In genomic region chr4:10458190-10458589, GRCh38 we compare ENCODE assay signal across 1 cellular context.
TF ChIP-seq lines count a peak whose summit lies in the region.

No MANE protein-coding gene starts in this region.

TF ChIP-seq in GM23338, 12 proteins besides CTCF, POLR2A, EP300 and RAD21 (continued from another document):
- TF ChIP-seq ZNF462 (CRISPR knock-in tag; IDR thresholded peaks at IDR 0.05), result no peak
- TF ChIP-seq NANOG (IDR thresholded peaks at IDR 0.05; ENCODE audit: borderline replicate concordance), result no peak
- no peak for TF ChIP-seq JUNB (IDR thresholded peaks at IDR 0.05; ENCODE audit: unreplicated experiment)
TF ChIP-seq in GM23338: peak in this region for 0.
